ENCODE assay signal across 8 cellular contexts in genomic region chr2:111356413-111357022, GRCh38.
DNase-seq lines count a peak whose midpoint lies in the region; ATAC-seq and TF ChIP-seq lines count a peak whose summit lies in the region.
"Not testable (repeated sequence)": the region's sequence is repeated elsewhere in the genome, so short reads cannot be mapped to it uniquely, and the experiment has no call there.

No MANE protein-coding gene starts in this region.

- H3K79me2 ChIP-seq in SK-N-SH (ENCODE audit: insufficient read depth), result peaks cover 12% of the 10 kb centered on the region; the same call in 1 of the 2 replicates

- H3K9me3 ChIP-seq in IMR-90 (ENCODE audit: control insufficient read depth, insufficient read depth, low read length); SK-N-SH; naive thymus-derived CD4-positive, alpha-beta T cell (ENCODE audit: control insufficient read depth in 2 of 3, low read length in 3 of 3); stomach: not testable (repeated sequence)

- not testable (repeated sequence) for H4K8ac ChIP-seq in IMR-90 (ENCODE audit: low read depth in 2 of 2, low read length in 2 of 2)

- POLR2A ChIA-PET in IMR-90 (lab: Charles Lee; ENCODE audit: unreplicated experiment); SK-N-SH (lab: Yijun Ruan, JAX); naive thymus-derived CD4-positive, alpha-beta T cell (lab: Charles Lee): not testable (repeated sequence)

- TF ChIP-seq POLR2A in IMR-90 (IDR thresholded peaks at IDR 0.05; ENCODE audit: low read depth, low read length); stomach (IDR thresholded peaks at IDR 0.05): not testable (repeated sequence)

- not testable (repeated sequence) for H3F3A ChIP-seq in SK-N-SH (replicated peaks; ENCODE audit: insufficient read depth)

- H3K27ac ChIP-seq in IMR-90 (ENCODE audit: insufficient read depth, low read length); naive thymus-derived CD4-positive, alpha-beta T cell (ENCODE audit: low read depth, low read length); stomach: not testable (repeated sequence)
- peak overlapping the region; percentile 59 to 97; a peak in 2 of 4 replicates for H3K27ac ChIP-seq in SK-N-SH (ENCODE audit: low read depth in 2 of 2, low read length in 1 of 2)

- H3K9me1 ChIP-seq in IMR-90 (ENCODE audit: insufficient read depth, low read length), result not testable (repeated sequence)

- H2BK15ac ChIP-seq in IMR-90 (ENCODE audit: low read depth, low read length), result not testable (repeated sequence)

- H4K5ac ChIP-seq in IMR-90 (ENCODE audit: low read depth, low read length), result not testable (repeated sequence)

- H4K91ac ChIP-seq in IMR-90 (ENCODE audit: insufficient read depth, low read depth, low read length), result not testable (repeated sequence)

- H2AFZ ChIP-seq in IMR-90 (replicated peaks; ENCODE audit: low read length, poor library complexity); SK-N-SH (ENCODE audit: low read depth): not testable (repeated sequence)

- ATAC-seq in IMR-90 (ENCODE audit: low read depth), result peak; percentile 86
- ATAC-seq in naive thymus-derived CD4-positive, alpha-beta T cell, result peak; percentile 46

- not testable (repeated sequence) for H2BK5ac ChIP-seq in IMR-90 (ENCODE audit: low read depth, low read length, poor library complexity, severe bottlenecking)

- H3K9ac ChIP-seq in IMR-90 (ENCODE audit: low read depth, low read length); SK-N-SH: not testable (repeated sequence)

- peaks cover 18% of the 10 kb centered on the region for H4K20me1 ChIP-seq in IMR-90 (ENCODE audit: insufficient read depth, low read length)
- not testable (repeated sequence) for H4K20me1 ChIP-seq in SK-N-SH (ENCODE audit: insufficient read depth)

- not testable (repeated sequence) for H3K9me3 Mint-ChIP-seq in naive thymus-derived CD4-positive, alpha-beta T cell

- not testable (repeated sequence) for H3K27me3 ChIP-seq in IMR-90 (ENCODE audit: control insufficient read depth, insufficient read depth, low read length); SK-N-SH (ENCODE audit: insufficient read depth); naive thymus-derived CD4-positive, alpha-beta T cell (ENCODE audit: control insufficient read depth in 2 of 2, insufficient read depth in 2 of 2, low read length in 2 of 2); stomach

- not testable (repeated sequence) for H2AK5ac ChIP-seq in IMR-90 (ENCODE audit: low read depth, low read length)

- H3K36me3 Mint-ChIP-seq in naive thymus-derived CD4-positive, alpha-beta T cell, result peaks cover 0 to 15% (median 0%) of the 10 kb centered on the region in 5 donors

- BruUV-seq in IMR-90 (replicated peaks; lab: Mats Ljungman, UMichigan), result not testable (repeated sequence)

- not testable (repeated sequence) for H3K4me3 Mint-ChIP-seq in naive thymus-derived CD4-positive, alpha-beta T cell

- H3K9me2 ChIP-seq in SK-N-SH, result not testable (repeated sequence)

- not testable (repeated sequence) for H3K4me2 ChIP-seq in IMR-90 (ENCODE audit: low read depth, low read length)
- peak overlapping the region; percentile 60; the same call in 1 of the 2 replicates for H3K4me2 ChIP-seq in SK-N-SH

- H3K18ac ChIP-seq in IMR-90 (ENCODE audit: low read depth, low read length), result not testable (repeated sequence)

- H2BK20ac ChIP-seq in IMR-90 (ENCODE audit: low read depth, low read length), result not testable (repeated sequence)

- H3K27me3 Mint-ChIP-seq in naive thymus-derived CD4-positive, alpha-beta T cell, result not testable (repeated sequence)

- H3K27ac Mint-ChIP-seq in naive thymus-derived CD4-positive, alpha-beta T cell, result not testable (repeated sequence)

- CTCF ChIA-PET in IMR-90 (lab: Yijun Ruan, JAX); SK-N-SH (lab: Yijun Ruan, JAX); naive thymus-derived CD4-positive, alpha-beta T cell (lab: Charles Lee): not testable (repeated sequence)

- H3K14ac ChIP-seq in IMR-90 (replicated peaks; ENCODE audit: low read depth, low read length), result not testable (repeated sequence)

- not testable (repeated sequence) for H3K4me3 ChIP-seq in IMR-90 (ENCODE audit: insufficient read depth, low read depth, low read length); SK-N-SH (ENCODE audit: low read depth in 2 of 2, low read length in 1 of 2); cardiac fibroblast (replicated peaks in 1 of 2; ENCODE audit: low read depth in 2 of 2, low read length in 2 of 2); fibroblast of villous mesenchyme (ENCODE audit: low read depth, low read length); naive thymus-derived CD4-positive, alpha-beta T cell (ENCODE audit: low read length); stomach

- H3K23ac ChIP-seq in IMR-90 (ENCODE audit: low read depth, low read length), result not testable (repeated sequence)

- not testable (repeated sequence) for H2BK120ac ChIP-seq in IMR-90 (ENCODE audit: low read depth, low read length)

- TF ChIP-seq RAD21 in IMR-90 (IDR thresholded peaks at IDR 0.05; ENCODE audit: low read length); SK-N-SH (IDR thresholded peaks at IDR 0.05; ENCODE audit: low read length): not testable (repeated sequence)

- in situ Hi-C loops in IMR-90 (cut with MboI; ENCODE audit: low sequenced_read_pairs), result not testable (repeated sequence)

- H3K4me1 ChIP-seq in IMR-90 (ENCODE audit: control insufficient read depth, insufficient read depth, low read length); naive thymus-derived CD4-positive, alpha-beta T cell (ENCODE audit: control insufficient read depth in 2 of 2, insufficient read depth in 2 of 2, low read length in 2 of 2): not testable (repeated sequence)
- H3K4me1 ChIP-seq in SK-N-SH (ENCODE audit: control insufficient read depth in 1 of 2, insufficient read depth in 2 of 2, low read depth in 1 of 2, low read length in 1 of 2) (peaks cover 0 to 11% of the 10 kb centered on the region in 2 experiments; a peak in 1 of 4 replicates), stomach (peaks cover 0 to 17% (median 2%) of the 10 kb centered on the region in 4 donors)

- H3K4me1 Mint-ChIP-seq in naive thymus-derived CD4-positive, alpha-beta T cell, result not testable (repeated sequence)

- DNase-seq in AG09319 (ENCODE audit: extremely low read depth, low read depth), result peak; percentile 5
- not testable (repeated sequence) for DNase-seq in IMR-90; SK-N-SH; naive thymus-derived CD4-positive, alpha-beta T cell
- DNase-seq in cardiac fibroblast (ENCODE audit: low read depth in 2 of 2), result peak; percentile 14 to 46
- DNase-seq in fibroblast of villous mesenchyme (ENCODE audit: low read depth), result peak; percentile 49
- peak; percentile 40 for DNase-seq in kidney tubule cell (ENCODE audit: low spot score)
- peak; percentile 87 for DNase-seq in stomach

- H3K36me3 ChIP-seq in IMR-90 (ENCODE audit: control insufficient read depth, insufficient read depth, low read length); SK-N-SH (replicated peaks in 1 of 2; ENCODE audit: control insufficient read depth in 1 of 2, insufficient read depth in 2 of 2, low read length in 1 of 2); naive thymus-derived CD4-positive, alpha-beta T cell (ENCODE audit: control insufficient read depth in 2 of 3, insufficient read depth in 3 of 3, low read length in 3 of 3); stomach: not testable (repeated sequence)

- dilution Hi-C loops in IMR-90 (cut with HindIII; ENCODE audit: low sequenced_read_pairs, unreplicated experiment), result not testable (repeated sequence)

- TF ChIP-seq EP300 in SK-N-SH (IDR thresholded peaks at IDR 0.05; ENCODE audit: borderline replicate concordance in 1 of 2, low read depth in 1 of 2, low read length in 1 of 2); stomach (IDR thresholded peaks at IDR 0.05): not testable (repeated sequence)

- not testable (repeated sequence) for H3K56ac ChIP-seq in IMR-90 (ENCODE audit: extremely low read depth, insufficient read depth, low read length)

- not testable (repeated sequence) for H2AK9ac ChIP-seq in IMR-90 (replicated peaks; ENCODE audit: low read depth, low read length, poor library complexity)

- TF ChIP-seq CTCF in AG09319 (IDR thresholded peaks at IDR 0.05; ENCODE audit: low read depth, low read length); IMR-90 (conservative IDR thresholded peaks at IDR 0.05; ENCODE audit: low read depth, low read length); SK-N-SH (IDR thresholded peaks at IDR 0.05); cardiac fibroblast (IDR thresholded peaks at IDR 0.05; ENCODE audit: low read depth, low read length); fibroblast of villous mesenchyme (IDR thresholded peaks at IDR 0.05; ENCODE audit: insufficient read depth, low read depth, low read length); stomach (IDR thresholded peaks at IDR 0.05): not testable (repeated sequence)

- intact Hi-C loops in IMR-90 (cut with micrococcal nuclease); naive thymus-derived CD4-positive, alpha-beta T cell (cut with micrococcal nuclease); stomach (cut with DNase I; ENCODE audit: low total_unique reads): not testable (repeated sequence)

- H3K4ac ChIP-seq in IMR-90 (ENCODE audit: low read depth, low read length), result not testable (repeated sequence)

- WGBS in IMR-90 (ENCODE audit: extremely low coverage in 2 of 2, insufficient read length in 1 of 2), 2 experiments, result no CpG with 5 or more reads among the region's 8 CpGs
- no CpG with 5 or more reads among the region's 8 CpGs for WGBS in SK-N-SH (ENCODE audit: low lambda C conversion rate)
- WGBS in stomach, 5 donors, result 0 to 16% (median 7%) methylated on average over 2 to 7 of the region's 8 CpGs

- H3K79me1 ChIP-seq in IMR-90 (ENCODE audit: low read depth in 1 of 2, low read length in 2 of 2), result peaks cover 0 to 14% of the 10 kb centered on the region in 2 experiments; a peak in 1 of 4 replicates

TF ChIP-seq in SK-N-SH, 30 proteins besides CTCF, POLR2A, EP300 and RAD21:
- TF ChIP-seq NFIC (IDR thresholded peaks at IDR 0.05; ENCODE audit: borderline replicate concordance) (peak; percentile 60), TCF12 (IDR thresholded peaks at IDR 0.05) (0 out of 2 replicates have a peak, but pooled peaks have one; percentile 3)
